In the genomic region with DNA sequence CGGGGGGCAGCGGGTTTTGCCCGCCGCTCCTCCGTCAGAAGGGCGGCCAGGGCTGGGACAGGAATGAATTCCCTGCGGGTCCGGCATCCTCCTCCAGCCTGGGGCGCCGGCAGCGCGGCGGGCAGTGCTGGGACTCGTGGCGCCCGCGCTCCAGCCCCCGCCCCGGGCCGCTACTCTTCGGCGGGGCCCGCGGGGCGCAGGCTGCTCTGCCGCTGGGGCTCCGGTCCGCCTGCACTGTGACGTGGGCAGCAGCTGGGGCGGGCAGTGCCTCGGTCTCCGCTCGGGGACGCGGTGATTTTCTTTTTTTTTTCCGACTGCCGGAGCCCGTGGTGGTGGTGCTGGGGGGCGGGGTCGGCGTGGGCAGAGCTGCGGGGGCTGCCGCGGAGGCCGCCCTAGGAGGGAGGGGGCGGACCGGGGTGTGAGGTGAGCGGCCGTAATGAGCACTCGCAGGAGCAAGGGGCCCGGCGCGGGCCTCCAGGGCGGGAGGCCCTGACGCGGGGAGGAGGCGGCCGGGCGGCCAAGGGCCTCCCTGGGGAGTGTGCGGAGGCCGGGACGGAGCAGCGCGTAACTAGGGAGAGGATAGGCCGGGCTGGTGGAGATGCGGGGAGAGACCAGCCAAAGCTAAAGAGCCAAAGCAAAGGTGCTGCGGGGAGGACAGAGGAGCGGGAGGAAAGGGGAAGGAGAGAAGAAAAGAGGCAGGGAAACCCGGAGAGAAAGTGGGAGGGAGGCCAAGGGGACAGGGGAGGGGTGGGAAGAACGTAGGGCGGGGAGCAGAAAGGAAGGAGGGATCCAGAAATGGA, we compare ENCODE assay signal across 7 cellular contexts.
DNase-seq lines count a peak whose midpoint lies in the region; ATAC-seq and TF ChIP-seq lines count a peak whose summit lies in the region.

No MANE protein-coding gene starts in this region.

- ATAC-seq in GM18505 (IDR thresholded peaks at IDR 0.05; ENCODE audit: unreplicated experiment): peak; percentile 45
- ATAC-seq in GM21529 (IDR thresholded peaks at IDR 0.05; ENCODE audit: unreplicated experiment): no peak

- no peaks in the 10 kb centered on the region for H3K36me3 Mint-ChIP-seq in chondrocyte (ENCODE audit: low read depth)

- peaks cover 7% of the 10 kb centered on the region for H3F3A ChIP-seq in smooth muscle cell (ENCODE audit: low read depth)

- peak; percentile 29 for TF ChIP-seq CTCF in chondrocyte (IDR thresholded peaks at IDR 0.05)
- no peak for TF ChIP-seq CTCF in smooth muscle cell (IDR thresholded peaks at IDR 0.05; ENCODE audit: borderline replicate concordance, insufficient read depth, poor library complexity, severe bottlenecking)

- no peaks in the 10 kb centered on the region for H3K27me3 Mint-ChIP-seq in chondrocyte (ENCODE audit: low read depth)

- H3K9me3 Mint-ChIP-seq in chondrocyte (ENCODE audit: low read depth): no peaks in the 10 kb centered on the region

- H3K27ac Mint-ChIP-seq in chondrocyte (ENCODE audit: unreplicated experiment): peak overlapping the region; percentile 98

- no peaks in the 10 kb centered on the region for H3K9me3 ChIP-seq in smooth muscle cell (replicated peaks; ENCODE audit: low read depth)

- peak overlapping the region; percentile 88 for H3K9ac ChIP-seq in smooth muscle cell (ENCODE audit: low read depth)

- DNase-seq in NCI-H187 treated with DMSO at 0.1 percent for 48 hours (lab: John Stamatoyannopoulos, UW): peak; percentile 17
- DNase-seq in activated CD4-positive, CD25-positive, alpha-beta regulatory T cell treated with anti-CD3 and anti-CD28 coated beads, Interleukin-2, amount 50 U/mL, for 72 hours: peak; percentile 44
- DNase-seq in chondrocyte (ENCODE audit: low spot score): no peak
- peak; percentile 87 for DNase-seq in islet precursor cell
- DNase-seq in smooth muscle cell (lab: John Stamatoyannopoulos, UW; ENCODE audit: unreplicated experiment): peak; percentile 55

- peak overlapping the region; percentile 89 for H3K4me3 Mint-ChIP-seq in chondrocyte (ENCODE audit: unreplicated experiment)

- H3K4me1 Mint-ChIP-seq in chondrocyte (ENCODE audit: low read depth): peaks cover 52% of the 10 kb centered on the region

- no peaks in the 10 kb centered on the region for H3K36me3 ChIP-seq in smooth muscle cell (ENCODE audit: low read depth)

- H3K4me1 ChIP-seq in smooth muscle cell (ENCODE audit: low read depth): peaks cover 5% of the 10 kb centered on the region

- H3K27me3 ChIP-seq in smooth muscle cell (ENCODE audit: low read depth): no peaks in the 10 kb centered on the region

- peak overlapping the region; percentile 81 for H3K27ac ChIP-seq in smooth muscle cell (ENCODE audit: low read depth)

- TF ChIP-seq POLR2A in GM18505 (IDR thresholded peaks at IDR 0.05; ENCODE audit: borderline replicate concordance, extremely low read depth, insufficient read depth, insufficient read length): no peak

- H4K20me1 ChIP-seq in smooth muscle cell (ENCODE audit: low read depth): no peaks in the 10 kb centered on the region

- peak overlapping the region; percentile 77 for H3K4me3 ChIP-seq in smooth muscle cell

- peak overlapping the region; percentile 99 for H3K4me2 ChIP-seq in smooth muscle cell

- H3K79me2 ChIP-seq in smooth muscle cell (ENCODE audit: low read depth): no peaks in the 10 kb centered on the region

- H2AFZ ChIP-seq in smooth muscle cell (ENCODE audit: low read depth): peak overlapping the region; percentile 82

- 4% methylated on average over 28 of the region's 71 CpGs for WGBS in smooth muscle cell (ENCODE audit: low lambda C conversion rate)
